ENCODE assay signal across 9 cellular contexts in the genomic region with DNA sequence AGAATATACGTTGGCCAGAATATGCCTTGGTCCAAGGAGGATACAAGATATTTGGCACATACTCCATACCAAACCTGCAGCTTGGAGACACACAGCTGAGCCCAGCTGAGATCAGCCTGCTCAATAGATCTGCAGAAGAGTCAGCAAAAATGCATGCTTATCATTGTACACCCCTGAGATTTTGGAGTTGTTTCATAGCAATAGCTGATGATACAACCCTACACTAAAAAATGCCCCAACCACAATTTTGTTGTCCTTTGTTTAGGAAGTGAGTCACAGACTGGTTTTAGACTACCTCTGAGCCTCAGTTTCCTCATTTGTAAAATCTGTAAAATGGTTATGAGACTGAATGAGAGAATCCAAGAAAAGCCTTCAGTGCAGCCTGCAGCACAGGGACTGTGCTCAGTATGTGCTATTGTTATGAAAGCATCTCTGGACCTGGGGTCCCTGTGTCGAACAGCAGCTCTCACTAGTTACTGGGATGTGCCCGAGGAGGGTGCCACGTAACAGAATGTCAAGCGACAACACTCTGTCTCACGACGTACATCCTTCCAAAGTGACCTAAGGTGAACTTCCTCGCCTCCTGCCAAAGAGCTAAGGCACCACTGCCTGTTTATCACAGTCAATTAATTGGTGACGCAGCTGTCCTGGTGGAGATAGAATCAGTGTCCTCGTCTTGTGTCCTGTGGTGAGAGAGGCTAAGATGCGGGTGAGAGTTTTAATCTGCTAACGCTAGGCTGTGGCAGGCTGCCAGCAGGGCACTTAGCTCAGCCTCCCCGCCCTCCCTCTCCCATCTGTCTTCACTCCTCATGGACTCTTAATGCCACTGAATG. TPM values are rescaled to one million over a fixed set of nuclear protein-coding genes. Genes with fewer than 3 reads are reported as not detected.
A peak's percentile ranks its signal among the peaks of the same experiment; 100 is the strongest.
DNase-seq lines count a peak whose midpoint lies in the region; ATAC-seq and TF ChIP-seq lines count a peak whose summit lies in the region.
"Had no signal": no experiment of that assay in that cellular context is flagged by ENCODE, and none has a peak within 500 bp of the region (broad histone marks: within the 10 kb centered on the region; RNA-seq: fewer than 3 reads in every experiment).

No MANE protein-coding gene starts in this region.

- ATAC-seq in gastroesophageal sphincter = peak; percentile 56
- ATAC-seq in esophagus mucosa = no peak
- no peak for ATAC-seq in GM19452 (IDR thresholded peaks at IDR 0.05; ENCODE audit: unreplicated experiment)

- no peaks in the 10 kb centered on the region for H3K79me2 ChIP-seq in smooth muscle cell (ENCODE audit: low read depth)

- TF ChIP-seq EP300 in gastroesophageal sphincter (IDR thresholded peaks at IDR 0.05) = no peak

- H3K27ac ChIP-seq in gastroesophageal sphincter (peak overlapping the region in 3 of 4 donors; percentile 72 to 74 (median 73)), smooth muscle cell (ENCODE audit: low read depth) (peak overlapping the region; percentile 29)

- DNase-seq in HFF-Myc (ENCODE audit: extremely low read depth, low read depth) (peak; percentile 70), NCI-H748 treated with DMSO at 0.1 percent for 48 hours (lab: John Stamatoyannopoulos, UW) (peak; percentile 84), smooth muscle cell (lab: John Stamatoyannopoulos, UW; ENCODE audit: unreplicated experiment) (no peak), HCEC 1CT (no peak), H7 (no peak)

- TF ChIP-seq CTCF in HFF-Myc (IDR thresholded peaks at IDR 0.05; ENCODE audit: low read depth, low read length, missing control alignments) (no peak), gastroesophageal sphincter (IDR thresholded peaks at IDR 0.05) (no peak), smooth muscle cell (IDR thresholded peaks at IDR 0.05; ENCODE audit: borderline replicate concordance, insufficient read depth, poor library complexity, severe bottlenecking) (no peak)

- H3K27me3 ChIP-seq in gastroesophageal sphincter = no peaks in the 10 kb centered on the region
- no peaks in the 10 kb centered on the region for H3K27me3 ChIP-seq in smooth muscle cell (ENCODE audit: low read depth)
- H3K27me3 ChIP-seq in H7 (ENCODE audit: control insufficient read depth, insufficient read depth, low read length) = no peaks in the 10 kb centered on the region

- H3K9ac ChIP-seq in smooth muscle cell (ENCODE audit: low read depth) = no peak overlapping the region

- H4K20me1 ChIP-seq in smooth muscle cell (ENCODE audit: low read depth) = no peaks in the 10 kb centered on the region

- 26 to 32% methylated on average over 5 to 6 of the region's 13 CpGs for WGBS in gastroesophageal sphincter (ENCODE audit: low coverage in 1 of 2), 2 donors
- WGBS in smooth muscle cell (ENCODE audit: low lambda C conversion rate) = 58% methylated on average over 13 of the region's 13 CpGs

- no peaks in the 10 kb centered on the region for H3F3A ChIP-seq in smooth muscle cell (ENCODE audit: low read depth)

- TF ChIP-seq POLR2A in gastroesophageal sphincter (IDR thresholded peaks at IDR 0.05) = no peak

- H3K9me3 ChIP-seq in gastroesophageal sphincter (no peaks in the 10 kb centered on the region), smooth muscle cell (replicated peaks; ENCODE audit: low read depth) (no peaks in the 10 kb centered on the region)

- peak overlapping the region; percentile 75 for H3K4me2 ChIP-seq in smooth muscle cell

- peaks cover 4 to 22% (median 18%) of the 10 kb centered on the region in 3 donors for H3K4me1 ChIP-seq in gastroesophageal sphincter
- H3K4me1 ChIP-seq in smooth muscle cell (ENCODE audit: low read depth) = peaks cover 19% of the 10 kb centered on the region

- no peak overlapping the region for H2AFZ ChIP-seq in smooth muscle cell (ENCODE audit: low read depth)

- H3K4me3 ChIP-seq in HFF-Myc (replicated peaks; ENCODE audit: low read depth, low read length) = no peak overlapping the region
- peak overlapping the region in 1 of 2 donors; percentile 21 for H3K4me3 ChIP-seq in gastroesophageal sphincter
- no peak overlapping the region for H3K4me3 ChIP-seq in smooth muscle cell
- no peak overlapping the region for H3K4me3 ChIP-seq in H7 (ENCODE audit: insufficient read depth, low read depth, low read length)

- H3K36me3 ChIP-seq in gastroesophageal sphincter (peaks cover 0 to 20% of the 10 kb centered on the region in 2 donors), smooth muscle cell (ENCODE audit: low read depth) (no peaks in the 10 kb centered on the region), H7 (replicated peaks; ENCODE audit: control insufficient read depth, insufficient read depth, low read length) (no peaks in the 10 kb centered on the region)

RNA-seq across cellular contexts. Expression of gene DHRS12, which starts 18.2 kb away (rescaled TPM):
- 10 to 100 TPM in 3 of 4 donors, 1 to 10 TPM in 1; 9.2 to 23.3 (median 19.2) TPM for total RNA-seq in gastroesophageal sphincter
- 4.3 and 5.7 TPM in 2 replicates for total RNA-seq in smooth muscle cell
- polyA plus RNA-seq in smooth muscle cell = 9.8 and 9.9 TPM in 2 replicates
- 7.3 TPM for total RNA-seq in esophagus mucosa
- total RNA-seq in H7 (2014; rRNA removed; shearing (Covaris generic)) = 7.7 and 7.8 TPM in 2 replicates

RNA-seq across cellular contexts. Expression of gene TMEM272, which starts 59.2 kb away (rescaled TPM):
- total RNA-seq in gastroesophageal sphincter (under 1 TPM in 2 of 4 donors, not detected in 2; 0.13 to 0.15 TPM), smooth muscle cell (0.18 TPM in 2 replicates), esophagus mucosa (not detected)
- polyA plus RNA-seq in smooth muscle cell = 0.22 and 0.26 TPM in 2 replicates
- total RNA-seq in H7 (2014; rRNA removed; shearing (Covaris generic)) = not detected in 2 replicates
- total RNA-seq: T-helper 2 cell treated with Interferon-gamma antibody and Interleukin-4, amounts not matched to agents 100 ng/mL and 5 ng/mL, for 36 hours had no signal

Comparison
In these comparisons a context has a peak if more than half of its experiments do, and no peak if none do; other contexts are left out.
1. DNase-seq: peak in HFF-Myc (single experiment) and NCI-H748 treated with DMSO at 0.1 percent for 48 hours (single experiment); none in smooth muscle cell (single experiment), HCEC 1CT (single experiment) and H7 (single experiment).